1 cellular context compared by ENCODE assay signal in the genomic region with DNA sequence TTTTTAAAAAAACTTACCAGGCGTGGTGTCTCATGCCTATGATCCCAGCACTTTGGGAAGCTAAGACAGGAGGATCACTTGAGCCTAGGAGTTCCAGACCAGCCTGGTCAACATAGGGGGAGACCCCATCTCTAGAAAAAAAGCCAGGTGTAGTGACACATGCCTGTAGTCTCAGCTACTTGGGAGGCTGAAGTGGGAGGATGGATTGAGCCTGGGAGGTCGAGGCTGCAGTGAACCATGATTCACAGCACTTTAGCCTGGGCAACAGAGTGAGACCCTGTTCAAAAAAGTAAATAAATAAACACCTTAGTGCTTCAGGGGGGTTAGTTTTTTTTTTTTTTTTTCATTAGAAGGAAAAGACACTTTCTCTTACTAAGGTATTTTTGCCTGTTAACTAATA.
A peak's percentile ranks its signal among the peaks of the same experiment; 100 is the strongest.
TF ChIP-seq lines count a peak whose summit lies in the region.

No MANE protein-coding gene starts in this region.

TF ChIP-seq in K562, 482 proteins besides CTCF, POLR2A, EP300 and RAD21:
- TF ChIP-seq PHB2 (IDR thresholded peaks at IDR 0.05; ENCODE audit: low read depth) = no peak
- TF ChIP-seq HOXB6 (CRISPR knock-in tag; IDR thresholded peaks at IDR 0.05; ENCODE audit: borderline replicate concordance) = no peak
- TF ChIP-seq ZNF121 (CRISPR knock-in tag; conservative IDR thresholded peaks at IDR 0.05) = peak; percentile 81
